ENCODE assay signal across 28 cellular contexts in genomic region chr3:177306252-177306651, GRCh38.
DNase-seq lines count a peak whose midpoint lies in the region; ATAC-seq, FAIRE-seq and TF ChIP-seq lines count a peak whose summit lies in the region.
"Had no signal": no experiment of that assay in that cellular context is flagged by ENCODE, and none has a peak within 500 bp of the region (broad histone marks: within the 10 kb centered on the region; RNA-seq: fewer than 3 reads in every experiment).

No MANE protein-coding gene starts in this region.

- H3K27ac Mint-ChIP-seq in neural progenitor cell = no peak overlapping the region
- H3K27ac Mint-ChIP-seq in stimulated activated effector memory CD8-positive, alpha-beta T cell treated with anti-CD3 and anti-CD28 coated beads, Interleukin-12 subunit alpha, Interleukin-12 subunit beta, amount 100 ng/mL, for 72 hours = no peak overlapping the region
- H3K27ac Mint-ChIP-seq: activated CD4-positive, alpha-beta T cell treated with anti-CD3 and anti-CD28 coated beads, Interleukin-2, amount 10 ng/mL, durations not matched to agents 24 days and 14 days; activated CD8-positive, alpha-beta memory T cell treated with anti-CD3 and anti-CD28 coated beads, Interleukin-2, amount 10 ng/mL, durations not matched to agents 7 days and 5 days; activated naive CD4-positive, alpha-beta T cell treated with anti-CD3 and anti-CD28 coated beads, Interleukin-2, amount 50 U/mL, for 72 hours; activated T-helper 1 cell treated with anti-CD3 and anti-CD28 coated beads, Interleukin-12 subunit alpha, Interleukin-12 subunit beta, Interleukin-2, Interleukin-4 antibody, amounts not matched to agents 30 ng/mL and 10 ng/mL and 1 ng/mL, durations not matched to agents 14 hours and 24 hours and 36 hours; CD14-positive monocyte; natural killer cell; progenitor cell of endocrine pancreas had no signal

- no peak for TF ChIP-seq CTCF in RWPE1 (conservative IDR thresholded peaks at IDR 0.05; ENCODE audit: low read depth)
- no peak for TF ChIP-seq CTCF in epithelial cell of esophagus (IDR thresholded peaks at IDR 0.05; ENCODE audit: insufficient read depth, low read depth, low read length, missing control alignments)
- TF ChIP-seq CTCF in neural progenitor cell (IDR thresholded peaks at IDR 0.05) = no peak

- H3K27me3 ChIP-seq in neural progenitor cell = no peaks in the 10 kb centered on the region
- H3K27me3 ChIP-seq: colonic mucosa, transverse colon had no signal

- peaks cover 5% of the 10 kb centered on the region for H3K27me3 Mint-ChIP-seq in neural progenitor cell (ENCODE audit: insufficient read depth, low read depth)
- H3K27me3 Mint-ChIP-seq: activated CD4-positive, alpha-beta T cell treated with anti-CD3 and anti-CD28 coated beads, Interleukin-2, amount 10 ng/mL, durations not matched to agents 24 days and 14 days; activated CD8-positive, alpha-beta memory T cell treated with anti-CD3 and anti-CD28 coated beads, Interleukin-2, amount 10 ng/mL, durations not matched to agents 7 days and 5 days; progenitor cell of endocrine pancreas; stimulated activated naive CD8-positive, alpha-beta T cell treated with anti-CD3 and anti-CD28 coated beads, Interleukin-15, amount 100 ng/mL, for 72 hours had no signal

- peak overlapping the region; percentile 42 for H2AFZ ChIP-seq in neural progenitor cell (replicated peaks)

- H3K36me3 Mint-ChIP-seq in neural progenitor cell = peaks cover 2% of the 10 kb centered on the region
- H3K36me3 Mint-ChIP-seq in stimulated activated effector memory CD8-positive, alpha-beta T cell treated with anti-CD3 and anti-CD28 coated beads, Interleukin-12 subunit alpha, Interleukin-12 subunit beta, amount 100 ng/mL, for 72 hours = no peaks in the 10 kb centered on the region
- H3K36me3 Mint-ChIP-seq: CD14-positive monocyte, natural killer cell had no signal

- H3K9me3 ChIP-seq in neural progenitor cell (ENCODE audit: low read depth) = no peaks in the 10 kb centered on the region
- H3K9me3 ChIP-seq: colonic mucosa, HAP-1 had no signal

- H3K4me1 ChIP-seq in neural progenitor cell = no peaks in the 10 kb centered on the region
- H3K4me1 ChIP-seq: colonic mucosa, HAP-1 had no signal

- peaks cover 4% of the 10 kb centered on the region for H3K36me3 ChIP-seq in neural progenitor cell
- H3K36me3 ChIP-seq: colonic mucosa, HAP-1, transverse colon had no signal

- CTCF ChIA-PET in RWPE1 (lab: Yijun Ruan, JAX) = interaction anchor here (0.6 kb wide), 1 partner anchor 137 kb away, joined by 3 read pairs; no protein-coding TSS in a partner anchor

- no peak for ATAC-seq in stimulated activated effector memory CD8-positive, alpha-beta T cell treated with anti-CD3 and anti-CD28 coated beads, Interleukin-12 subunit alpha, Interleukin-12 subunit beta, amount 100 ng/mL, for 72 hours
- ATAC-seq in HG03354 (IDR thresholded peaks at IDR 0.05; ENCODE audit: poor library complexity, severe bottlenecking, unreplicated experiment) (no peak), GM21529 (IDR thresholded peaks at IDR 0.05; ENCODE audit: unreplicated experiment) (no peak)
- ATAC-seq: activated CD8-positive, alpha-beta memory T cell treated with anti-CD3 and anti-CD28 coated beads, Interleukin-2, amount 10 ng/mL, durations not matched to agents 7 days and 5 days; activated naive CD4-positive, alpha-beta T cell treated with anti-CD3 and anti-CD28 coated beads, Interleukin-2, amount 50 U/mL, for 72 hours; left colon; natural killer cell; stimulated activated naive CD8-positive, alpha-beta T cell treated with anti-CD3 and anti-CD28 coated beads, Interleukin-15, amount 100 ng/mL, for 72 hours had no signal

- POLR2A ChIA-PET in RWPE1 (lab: Yijun Ruan, JAX; ENCODE audit: low non-redundant PET) = no interaction called here

- no peaks in the 10 kb centered on the region for H3K79me2 ChIP-seq in neural progenitor cell (ENCODE audit: low read depth)

- no peak overlapping the region for H3K4me3 ChIP-seq in epithelial cell of esophagus (ENCODE audit: low read length)
- no peak overlapping the region for H3K4me3 ChIP-seq in neural progenitor cell
- H3K4me3 ChIP-seq: colonic mucosa, HAP-1, transverse colon had no signal

- no peak overlapping the region for H3K4me2 ChIP-seq in neural progenitor cell

- no peaks in the 10 kb centered on the region for H3K4me1 Mint-ChIP-seq in neural progenitor cell
- no peaks in the 10 kb centered on the region for H3K4me1 Mint-ChIP-seq in stimulated activated effector memory CD8-positive, alpha-beta T cell treated with anti-CD3 and anti-CD28 coated beads, Interleukin-12 subunit alpha, Interleukin-12 subunit beta, amount 100 ng/mL, for 72 hours
- H3K4me1 Mint-ChIP-seq: activated CD8-positive, alpha-beta memory T cell treated with anti-CD3 and anti-CD28 coated beads, Interleukin-2, amount 10 ng/mL, durations not matched to agents 7 days and 5 days; CD14-positive monocyte; natural killer cell had no signal

- H3K4me3 Mint-ChIP-seq in neural progenitor cell = no peak overlapping the region
- no peak overlapping the region for H3K4me3 Mint-ChIP-seq in stimulated activated effector memory CD8-positive, alpha-beta T cell treated with anti-CD3 and anti-CD28 coated beads, Interleukin-12 subunit alpha, Interleukin-12 subunit beta, amount 100 ng/mL, for 72 hours
- H3K4me3 Mint-ChIP-seq: activated CD4-positive, alpha-beta T cell treated with anti-CD3 and anti-CD28 coated beads, Interleukin-2, amount 10 ng/mL, durations not matched to agents 24 days and 14 days; activated CD8-positive, alpha-beta memory T cell treated with anti-CD3 and anti-CD28 coated beads, Interleukin-2, amount 10 ng/mL, durations not matched to agents 7 days and 5 days; activated T-helper 1 cell treated with anti-CD3 and anti-CD28 coated beads, Interleukin-12 subunit alpha, Interleukin-12 subunit beta, Interleukin-2, Interleukin-4 antibody, amounts not matched to agents 30 ng/mL and 10 ng/mL and 1 ng/mL, durations not matched to agents 14 hours and 24 hours and 36 hours; CD14-positive monocyte; natural killer cell; stimulated activated naive CD8-positive, alpha-beta T cell treated with anti-CD3 and anti-CD28 coated beads, Interleukin-15, amount 100 ng/mL, for 72 hours had no signal

- H3F3A ChIP-seq in neural progenitor cell (ENCODE audit: low read depth) = no peaks in the 10 kb centered on the region

- H4K20me1 ChIP-seq in neural progenitor cell (ENCODE audit: low read depth) = no peaks in the 10 kb centered on the region

- H3K9ac ChIP-seq in neural progenitor cell = no peak overlapping the region

- peak; percentile 56 for FAIRE-seq in GM18507 (lab: Jason Lieb, UNC)
- FAIRE-seq: endometrium, GM12891, small intestine had no signal

- H3K27ac ChIP-seq in RWPE1 = 0 out of 2 replicates have a peak overlapping the region, but pooled peaks have one; percentile 31
- H3K27ac ChIP-seq in neural progenitor cell = no peak overlapping the region
- H3K27ac ChIP-seq: colonic mucosa, transverse colon had no signal

- no peak for DNase-seq in GM18507 (ENCODE audit: extremely low spot score, insufficient read length, low read depth)
- DNase-seq in RWPE1 (ENCODE audit: low spot score) = peak; percentile 45
- peak; percentile 92 for DNase-seq in epithelial cell of esophagus (ENCODE audit: low read depth)
- no peak for DNase-seq in neural progenitor cell (ENCODE audit: low spot score)
- no peak for DNase-seq in COR-L47 (lab: John Stamatoyannopoulos, UW)
- DNase-seq in stimulated activated effector memory CD8-positive, alpha-beta T cell treated with anti-CD3 and anti-CD28 coated beads, Interleukin-12 subunit alpha, Interleukin-12 subunit beta, amount 100 ng/mL, for 72 hours (ENCODE audit: low spot score in 2 of 2) = no peak
- DNase-seq: activated CD4-positive, alpha-beta T cell treated with anti-CD3 and anti-CD28 coated beads, Interleukin-2, amount 10 ng/mL, durations not matched to agents 24 days and 14 days; activated CD8-positive, alpha-beta memory T cell treated with anti-CD3 and anti-CD28 coated beads, Interleukin-2, amount 10 ng/mL, durations not matched to agents 7 days and 5 days; left colon; natural killer cell; NCI-H1092 treated with DMSO at 0.1 percent for 48 hours; NCI-H2081; NCI-H524; SHP77 treated with DMSO at 0.1 percent for 48 hours; small intestine; stimulated activated naive CD8-positive, alpha-beta T cell treated with anti-CD3 and anti-CD28 coated beads, Interleukin-15, amount 100 ng/mL, for 72 hours; T-helper 1 cell; transverse colon had no signal

- H3K9me3 Mint-ChIP-seq in neural progenitor cell = peaks cover 12% of the 10 kb centered on the region
- H3K9me3 Mint-ChIP-seq in stimulated activated effector memory CD8-positive, alpha-beta T cell treated with anti-CD3 and anti-CD28 coated beads, Interleukin-12 subunit alpha, Interleukin-12 subunit beta, amount 100 ng/mL, for 72 hours = no peaks in the 10 kb centered on the region
- H3K9me3 Mint-ChIP-seq: stimulated activated naive CD8-positive, alpha-beta T cell treated with anti-CD3 and anti-CD28 coated beads, Interleukin-15, amount 100 ng/mL, for 72 hours had no signal

Comparison
In these comparisons a context has a peak if more than half of its experiments do, and no peak if none do; other contexts are left out.
1. DNase-seq: peak in RWPE1 (single experiment) and epithelial cell of esophagus (single experiment); none in GM18507 (single experiment), neural progenitor cell (single experiment), COR-L47 (single experiment) and stimulated activated effector memory CD8-positive, alpha-beta T cell treated with anti-CD3 and anti-CD28 coated beads, Interleukin-12 subunit alpha, Interleukin-12 subunit beta, amount 100 ng/mL, for 72 hours (0 of 2).